In genomic region chr1:155648207-155649147, GRCh38 we compare ENCODE assay signal across 9 cellular contexts. TPM values are rescaled to one million over a fixed set of nuclear protein-coding genes. Genes with fewer than 3 reads are reported as not detected.
DNase-seq lines count a peak whose midpoint lies in the region; ATAC-seq and TF ChIP-seq lines count a peak whose summit lies in the region.
"Had no signal": no experiment of that assay in that cellular context is flagged by ENCODE, and none has a peak within 500 bp of the region (broad histone marks: within the 10 kb centered on the region; RNA-seq: fewer than 3 reads in every experiment).

No MANE protein-coding gene starts in this region.

- POLR2A ChIA-PET in HCT116 (lab: Charles Lee) = no interaction called here

- peak overlapping the region; percentile 54; the same call in 1 of the 2 replicates for H3K27ac ChIP-seq in HCT116 (ENCODE audit: low read depth, low read length)
- H3K27ac ChIP-seq in RWPE2 (ENCODE audit: poor library complexity, severe bottlenecking) = peak overlapping the region; percentile 77
- H3K27ac ChIP-seq in neural progenitor cell = no peak overlapping the region

- RAD21 ChIA-PET in HCT116 (lab: Charles Lee; ENCODE audit: low non-redundant PET in 1 of 2, low total read pairs in 2 of 2, uncharacterized antibody in 2 of 2, unreplicated experiment in 2 of 2) = interaction anchor here in 1 of 2 experiments (0.7 kb wide), 1 partner anchor 48 kb away, joined by 3 read pairs; no protein-coding TSS in a partner anchor

- H3K4me1 Mint-ChIP-seq in neural progenitor cell = peaks cover 11% of the 10 kb centered on the region

- H3K9me3 ChIP-seq in HCT116 (ENCODE audit: control insufficient read depth in 1 of 2, insufficient read depth in 1 of 2, low read depth in 1 of 2, low read length in 2 of 2) = peaks cover 0 to 7% of the 10 kb centered on the region in 2 experiments; a peak in 1 of 4 replicates
- no peaks in the 10 kb centered on the region for H3K9me3 ChIP-seq in RWPE2 (ENCODE audit: severe bottlenecking)
- H3K9me3 ChIP-seq in neural progenitor cell (ENCODE audit: low read depth) = no peaks in the 10 kb centered on the region

- CTCF ChIA-PET in HCT116 (lab: Charles Lee) = interaction anchor here (0.6 to 1.9 kb wide), 4 partner anchors 10 to 475 kb away, joined by 3 to 5 read pairs (median 4); partner anchors contain the start of genes KRTCAP2 and TRIM46

- H3K9ac ChIP-seq in HCT116 (ENCODE audit: low read length) (peak overlapping the region; percentile 46), neural progenitor cell (no peak overlapping the region)

- TF ChIP-seq CTCF in HCT116 (IDR thresholded peaks at IDR 0.05 in 2 of 3, conservative IDR thresholded peaks at IDR 0.05 in 1 of 3; ENCODE audit: borderline replicate concordance in 1 of 3, insufficient read depth in 1 of 3, low read depth in 2 of 3, low read length in 2 of 3) (peak; percentile 55 to 69 (median 65); a peak in 5 of 6 replicates), RWPE2 (IDR thresholded peaks at IDR 0.05; ENCODE audit: poor library complexity, severe bottlenecking) (peak; percentile 93), epithelial cell of proximal tubule (conservative IDR thresholded peaks at IDR 0.05; ENCODE audit: low read depth, low read length) (peak; percentile 75), neural progenitor cell (IDR thresholded peaks at IDR 0.05) (peak; percentile 59)

- ATAC-seq in HCT116 (peak; percentile 78), RWPE2 (ENCODE audit: low read depth) (peak; percentile 85), HG03097 (IDR thresholded peaks at IDR 0.05; ENCODE audit: low FRiP score, unreplicated experiment) (no peak), GM18520 (IDR thresholded peaks at IDR 0.05; ENCODE audit: unreplicated experiment) (no peak)

- BruUV-seq in HCT116 (replicated peaks; lab: Mats Ljungman, UMichigan) = no TSS peak

- H3K4me3 ChIP-seq in HCT116 (replicated peaks in 1 of 2; ENCODE audit: low read depth in 1 of 2, low read length in 2 of 2) = peak overlapping the region in 1 of 2 experiments; percentile 44; a peak in 3 of 4 replicates
- peak overlapping the region; percentile 14 for H3K4me3 ChIP-seq in RWPE2 (ENCODE audit: severe bottlenecking)
- H3K4me3 ChIP-seq in epithelial cell of proximal tubule (ENCODE audit: low read depth, low read length) = peak overlapping the region; percentile 42
- peak overlapping the region; percentile 13 for H3K4me3 ChIP-seq in neural progenitor cell

- peak overlapping the region; percentile 73 for H3K4me2 ChIP-seq in HCT116 (ENCODE audit: low read length)
- H3K4me2 ChIP-seq in neural progenitor cell = peak overlapping the region; percentile 28

- H3K79me2 ChIP-seq in HCT116 (ENCODE audit: insufficient read depth, low read length) = no peaks in the 10 kb centered on the region
- no peaks in the 10 kb centered on the region for H3K79me2 ChIP-seq in neural progenitor cell (ENCODE audit: low read depth)

- peaks cover 26 to 39% of the 10 kb centered on the region in 2 experiments for H3K4me1 ChIP-seq in HCT116 (ENCODE audit: control insufficient read depth in 1 of 2, insufficient read depth in 2 of 2, low read length in 2 of 2)
- peaks cover 40% of the 10 kb centered on the region for H3K4me1 ChIP-seq in RWPE2 (ENCODE audit: insufficient read depth, poor library complexity, severe bottlenecking)
- H3K4me1 ChIP-seq in neural progenitor cell = peaks cover 4% of the 10 kb centered on the region

- peak; percentile 87 for TF ChIP-seq RAD21 in HCT116 (IDR thresholded peaks at IDR 0.05; ENCODE audit: low read depth)

- H3K27me3 ChIP-seq in HCT116 (ENCODE audit: insufficient read depth, low read length) = no peaks in the 10 kb centered on the region
- no peaks in the 10 kb centered on the region for H3K27me3 ChIP-seq in RWPE2 (ENCODE audit: insufficient read depth, poor library complexity, severe bottlenecking)
- H3K27me3 ChIP-seq in neural progenitor cell = no peaks in the 10 kb centered on the region

- H3K9me2 ChIP-seq in HCT116 (ENCODE audit: insufficient read depth) = no peaks in the 10 kb centered on the region

- H3K36me3 ChIP-seq in HCT116 (ENCODE audit: control insufficient read depth in 1 of 2, insufficient read depth in 2 of 2, low read length in 2 of 2) (no peaks in the 10 kb centered on the region), RWPE2 (ENCODE audit: low read depth) (peaks cover 5% of the 10 kb centered on the region; the same call in 1 of the 2 replicates), neural progenitor cell (no peaks in the 10 kb centered on the region)

- peak overlapping the region; percentile 94 for H3K27ac Mint-ChIP-seq in neural progenitor cell
- H3K27ac Mint-ChIP-seq: activated naive CD8-positive, alpha-beta T cell had no signal

- peaks cover 5% of the 10 kb centered on the region for H3K27me3 Mint-ChIP-seq in neural progenitor cell (ENCODE audit: insufficient read depth, low read depth)
- H3K27me3 Mint-ChIP-seq: activated naive CD8-positive, alpha-beta T cell had no signal

- no peaks in the 10 kb centered on the region for H4K20me1 ChIP-seq in HCT116 (ENCODE audit: insufficient read depth)
- no peaks in the 10 kb centered on the region for H4K20me1 ChIP-seq in neural progenitor cell (ENCODE audit: low read depth)

- no peak for TF ChIP-seq POLR2A in HCT116 (IDR thresholded peaks at IDR 0.05; ENCODE audit: borderline replicate concordance, extremely low read depth, insufficient read depth, insufficient read length)

- peaks cover 10% of the 10 kb centered on the region for H3F3A ChIP-seq in neural progenitor cell (ENCODE audit: low read depth)

- peaks cover 4% of the 10 kb centered on the region for H3K9me3 Mint-ChIP-seq in neural progenitor cell

- no peaks in the 10 kb centered on the region for H3K36me3 Mint-ChIP-seq in neural progenitor cell

- DNase-seq in A172 (ENCODE audit: low spot score) (peak; percentile 97), HCT116 (ENCODE audit: low read depth, low spot score) (peak; percentile 60), RWPE2 (ENCODE audit: low spot score) (no peak), epithelial cell of proximal tubule (ENCODE audit: low read depth) (peak; percentile 80), neural progenitor cell (ENCODE audit: low spot score) (peak; percentile 78), NCI-H510A (lab: John Stamatoyannopoulos, UW) (no peak)

- peak overlapping the region; percentile 73 for H3K4me3 Mint-ChIP-seq in neural progenitor cell
- H3K4me3 Mint-ChIP-seq: activated naive CD8-positive, alpha-beta T cell had no signal

- intact Hi-C loops in HCT116 (cut with micrococcal nuclease) = no loop called here

- H2AFZ ChIP-seq in HCT116 (ENCODE audit: low read depth, low read length, poor library complexity, severe bottlenecking) (peak overlapping the region; percentile 89), neural progenitor cell (replicated peaks) (peak overlapping the region; percentile 93)

TF ChIP-seq in HCT116, 20 proteins besides CTCF, POLR2A, EP300 and RAD21:
- TF ChIP-seq FOSL1 (IDR thresholded peaks at IDR 0.05; ENCODE audit: low read depth) (peak; percentile 81), SP1 (IDR thresholded peaks at IDR 0.05; ENCODE audit: low read depth) (peak; percentile 28; the same call in 1 of the 2 replicates), POLR2AphosphoS5 (IDR thresholded peaks at IDR 0.05; ENCODE audit: low read depth, low read length) (peak; percentile 34; the same call in 1 of the 2 replicates), CBX3 (IDR thresholded peaks at IDR 0.05; ENCODE audit: low read depth) (peak; percentile 62; the same call in 1 of the 2 replicates), YY1 (IDR thresholded peaks at IDR 0.05; ENCODE audit: extremely low read depth, insufficient replicate concordance, low read depth, low read length) (peak; percentile 61), JUND (IDR thresholded peaks at IDR 0.05) (peak; percentile 67; the same call in 1 of the 2 replicates), CEBPB (IDR thresholded peaks at IDR 0.05; ENCODE audit: low read depth) (peak; percentile 43; the same call in 1 of the 2 replicates), EZH2phosphoT487 (IDR thresholded peaks at IDR 0.05; ENCODE audit: borderline replicate concordance) (no peak)
- TF ChIP-seq, protein P1, sequence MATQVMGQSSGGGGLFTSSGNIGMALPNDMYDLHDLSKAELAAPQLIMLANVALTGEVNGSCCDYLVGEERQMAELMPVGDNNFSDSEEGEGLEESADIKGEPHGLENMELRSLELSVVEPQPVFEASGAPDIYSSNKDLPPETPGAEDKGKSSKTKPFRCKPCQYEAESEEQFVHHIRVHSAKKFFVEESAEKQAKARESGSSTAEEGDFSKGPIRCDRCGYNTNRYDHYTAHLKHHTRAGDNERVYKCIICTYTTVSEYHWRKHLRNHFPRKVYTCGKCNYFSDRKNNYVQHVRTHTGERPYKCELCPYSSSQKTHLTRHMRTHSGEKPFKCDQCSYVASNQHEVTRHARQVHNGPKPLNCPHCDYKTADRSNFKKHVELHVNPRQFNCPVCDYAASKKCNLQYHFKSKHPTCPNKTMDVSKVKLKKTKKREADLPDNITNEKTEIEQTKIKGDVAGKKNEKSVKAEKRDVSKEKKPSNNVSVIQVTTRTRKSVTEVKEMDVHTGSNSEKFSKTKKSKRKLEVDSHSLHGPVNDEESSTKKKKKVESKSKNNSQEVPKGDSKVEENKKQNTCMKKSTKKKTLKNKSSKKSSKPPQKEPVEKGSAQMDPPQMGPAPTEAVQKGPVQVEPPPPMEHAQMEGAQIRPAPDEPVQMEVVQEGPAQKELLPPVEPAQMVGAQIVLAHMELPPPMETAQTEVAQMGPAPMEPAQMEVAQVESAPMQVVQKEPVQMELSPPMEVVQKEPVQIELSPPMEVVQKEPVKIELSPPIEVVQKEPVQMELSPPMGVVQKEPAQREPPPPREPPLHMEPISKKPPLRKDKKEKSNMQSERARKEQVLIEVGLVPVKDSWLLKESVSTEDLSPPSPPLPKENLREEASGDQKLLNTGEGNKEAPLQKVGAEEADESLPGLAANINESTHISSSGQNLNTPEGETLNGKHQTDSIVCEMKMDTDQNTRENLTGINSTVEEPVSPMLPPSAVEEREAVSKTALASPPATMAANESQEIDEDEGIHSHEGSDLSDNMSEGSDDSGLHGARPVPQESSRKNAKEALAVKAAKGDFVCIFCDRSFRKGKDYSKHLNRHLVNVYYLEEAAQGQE (IDR thresholded peaks at IDR 0.05; ENCODE audit: low read depth) = no peak

RNA-seq across cellular contexts. Expression of gene MSTO1, which starts 38.5 kb away (rescaled TPM):
- 34.3 and 42.7 TPM in 2 replicates for total RNA-seq in A172 (2014; rRNA removed; shearing (Covaris generic))
- total RNA-seq in HCT116 (2021; ENCODE audit: unreplicated experiment) (56.4 TPM), epithelial cell of proximal tubule (12.7 and 24.4 TPM in 2 replicates), neural progenitor cell (ENCODE audit: low replicate concordance) (36.6 and 45.9 TPM in 2 replicates)
- polyA plus RNA-seq in HCT116 (2012) = 36.8 and 39.4 TPM in 2 replicates

RNA-seq across cellular contexts. Expression of gene YY1AP1, which starts 40.1 kb away (rescaled TPM):
- 48.2 and 64.7 TPM in 2 replicates for total RNA-seq in A172 (2014; rRNA removed; shearing (Covaris generic))
- total RNA-seq in HCT116 (2021; ENCODE audit: unreplicated experiment) (40.3 TPM), epithelial cell of proximal tubule (29.3 and 30.5 TPM in 2 replicates), neural progenitor cell (ENCODE audit: low replicate concordance) (42.7 and 44.8 TPM in 2 replicates)
- 36.5 and 45.6 TPM in 2 replicates for polyA plus RNA-seq in HCT116 (2012)

RNA-seq across cellular contexts. Expression of gene DAP3, which starts 40.4 kb away (rescaled TPM):
- total RNA-seq in A172 (2014; rRNA removed; shearing (Covaris generic)) = 117 and 160 TPM in 2 replicates
- total RNA-seq in HCT116 (2021; ENCODE audit: unreplicated experiment) (148 TPM), epithelial cell of proximal tubule (104 and 194 TPM in 2 replicates), neural progenitor cell (ENCODE audit: low replicate concordance) (70.9 and 112 TPM in 2 replicates)
- polyA plus RNA-seq in HCT116 (2012) = 163 TPM in 2 replicates

Comparison
In these comparisons a context has a peak if more than half of its experiments do, and no peak if none do; other contexts are left out.
1. DNase-seq: peak in A172 (single experiment), HCT116 (single experiment), epithelial cell of proximal tubule (single experiment) and neural progenitor cell (single experiment); none in RWPE2 (single experiment) and NCI-H510A (single experiment).
2. ATAC-seq: peak in HCT116 (single experiment) and RWPE2 (single experiment); none in HG03097 (single experiment) and GM18520 (single experiment).
3. Peak in every context shown above with its lines, with median percentiles within 50 percentile points of each other: CTCF ChIP-seq.